Comparison of ENCODE assay signal across 8 cellular contexts in the genomic region with DNA sequence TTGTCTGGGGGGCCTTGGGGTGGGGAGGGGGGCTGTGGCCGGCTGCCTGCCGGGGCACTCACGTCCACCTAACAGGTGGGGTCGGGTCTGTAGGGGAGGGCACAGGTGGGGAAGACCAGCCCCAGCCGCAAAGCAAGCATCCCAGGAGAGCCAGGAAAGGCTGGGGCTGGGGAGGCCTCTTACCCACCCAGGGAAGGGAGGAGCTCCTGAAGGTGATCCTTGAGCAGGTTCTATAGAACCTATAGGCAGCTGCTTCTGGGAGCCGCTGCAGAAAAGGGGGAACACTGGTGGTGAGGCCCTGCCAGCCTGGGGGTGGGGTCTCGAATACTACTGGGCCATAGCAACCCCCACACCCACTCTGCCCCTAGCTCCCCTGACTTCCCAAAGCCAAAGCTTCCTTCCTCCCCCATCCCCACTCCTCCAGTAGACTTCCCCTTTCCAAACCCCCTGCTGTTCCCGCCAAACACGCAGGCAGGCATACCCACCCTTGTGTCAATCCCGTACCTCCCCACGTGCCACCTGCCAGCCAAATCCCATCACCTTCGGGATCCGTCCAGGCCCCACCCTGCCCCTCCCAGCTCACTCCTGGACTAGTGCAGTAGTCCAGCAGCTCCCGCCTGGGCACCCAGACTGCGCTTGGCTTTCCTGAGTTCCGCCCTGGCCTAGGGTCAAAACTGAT. TPM values are rescaled to one million over a fixed set of nuclear protein-coding genes. Genes with fewer than 3 reads are reported as not detected.
DNase-seq lines count a peak whose midpoint lies in the region; ATAC-seq and TF ChIP-seq lines count a peak whose summit lies in the region.

No MANE protein-coding gene starts in this region.

- no peaks in the 10 kb centered on the region for H3K9me3 ChIP-seq in DOHH2 (ENCODE audit: control insufficient read depth, insufficient read depth, low read length)
- H3K9me3 ChIP-seq in prostate gland: no peaks in the 10 kb centered on the region

- TF ChIP-seq POLR2A in prostate gland (IDR thresholded peaks at IDR 0.05): no peak

- H4K20me1 ChIP-seq in DOHH2 (ENCODE audit: control insufficient read depth, insufficient read depth, low read depth, low read length): peaks cover 13% of the 10 kb centered on the region; the same call in 1 of the 2 replicates

- no peak overlapping the region for H3K27ac Mint-ChIP-seq in nephron progenitor cell

- H3K27me3 Mint-ChIP-seq in nephron progenitor cell (ENCODE audit: low read depth, poor library complexity): peaks cover 44% of the 10 kb centered on the region

- peaks cover 96% of the 10 kb centered on the region for H3K79me2 ChIP-seq in DOHH2 (ENCODE audit: control insufficient read depth, low read length)

- H3K4me3 Mint-ChIP-seq in nephron progenitor cell: no peak overlapping the region

- no peak for ATAC-seq in HG03280 (IDR thresholded peaks at IDR 0.05; ENCODE audit: unreplicated experiment)
- no peak for ATAC-seq in HG02610 (IDR thresholded peaks at IDR 0.05; ENCODE audit: unreplicated experiment)

- WGBS in prostate gland: 48% methylated on average over 16 of the region's 16 CpGs

- intact Hi-C loops in prostate gland (cut with DNase I): no loop called here

- H3F3A ChIP-seq in DOHH2 (ENCODE audit: control insufficient read depth, insufficient read depth): peaks cover 18% of the 10 kb centered on the region

- peak overlapping the region; percentile 98 for H3K4me2 ChIP-seq in DOHH2 (ENCODE audit: low read length)

- H3K36me3 ChIP-seq in DOHH2 (ENCODE audit: control insufficient read depth, low read length): peaks cover 10% of the 10 kb centered on the region
- no peaks in the 10 kb centered on the region for H3K36me3 ChIP-seq in prostate gland

- peaks cover 49% of the 10 kb centered on the region for H3K4me1 Mint-ChIP-seq in nephron progenitor cell

- H3K36me3 Mint-ChIP-seq in nephron progenitor cell (ENCODE audit: low read depth): no peaks in the 10 kb centered on the region

- no peaks in the 10 kb centered on the region for H3K9me3 Mint-ChIP-seq in nephron progenitor cell

- H3K4me1 ChIP-seq in DOHH2 (ENCODE audit: control insufficient read depth, low read length) (peaks cover 94% of the 10 kb centered on the region), prostate gland (replicated peaks) (peaks cover 18% of the 10 kb centered on the region)

- H3K27ac ChIP-seq in DOHH2 (ENCODE audit: low read depth, low read length) (peak overlapping the region; percentile 80), prostate gland (peak overlapping the region; percentile 52 to 69)

- no peaks in the 10 kb centered on the region for H3K9me2 ChIP-seq in DOHH2 (replicated peaks; ENCODE audit: control insufficient read depth, low read length)

- DNase-seq in OCI-M1 (lab: John Stamatoyannopoulos, UW) (peak; percentile 29), epithelial cell of esophagus (ENCODE audit: low read depth) (no peak), prostate gland (ENCODE audit: low spot score) (no peak), nephron progenitor cell (no peak), glomerular visceral epithelial cell (ENCODE audit: extremely low spot score) (no peak)

- no peak for TF ChIP-seq CTCF in DOHH2 (IDR thresholded peaks at IDR 0.05; ENCODE audit: low read depth, low read length, poor library complexity, severe bottlenecking)
- no peak for TF ChIP-seq CTCF in epithelial cell of esophagus (IDR thresholded peaks at IDR 0.05; ENCODE audit: insufficient read depth, low read depth, low read length, missing control alignments)
- no peak for TF ChIP-seq CTCF in prostate gland (IDR thresholded peaks at IDR 0.05)
- no peak for TF ChIP-seq CTCF in nephron progenitor cell (IDR thresholded peaks at IDR 0.05)

- H3K4me3 ChIP-seq in DOHH2 (ENCODE audit: low read length) (peak overlapping the region; percentile 78), epithelial cell of esophagus (ENCODE audit: low read length) (peak overlapping the region; percentile 44), prostate gland (peak overlapping the region in 1 of 2 donors; percentile 26)

- no peaks in the 10 kb centered on the region for H3K27me3 ChIP-seq in DOHH2 (ENCODE audit: control insufficient read depth, low read length)
- H3K27me3 ChIP-seq in prostate gland (replicated peaks; ENCODE audit: insufficient read depth): no peaks in the 10 kb centered on the region

RNA-seq across cellular contexts. Expression of gene KLF16, which starts 5.6 kb away (rescaled TPM):
- 10 to 100 TPM in 1 of 2 donors, 1 to 10 TPM in 1; 8.4 to 22.8 TPM for total RNA-seq in prostate gland

RNA-seq across cellular contexts. Expression of gene REXO1, which starts 9.5 kb away (rescaled TPM):
- 10 to 100 TPM; 29.8 to 59.1 TPM for total RNA-seq in prostate gland

RNA-seq across cellular contexts. Expression of gene ABHD17A, which starts 27.5 kb away (rescaled TPM):
- total RNA-seq in prostate gland: 100 to 1,000 TPM; 131 to 146 TPM

RNA-seq across cellular contexts. Expression of gene ATP8B3, which starts 45.7 kb away (rescaled TPM):
- 1 to 10 TPM in 1 of 2 donors, under 1 TPM in 1; 0.18 to 4.7 TPM for total RNA-seq in prostate gland

RNA-seq across cellular contexts. Expression of gene ADAT3, which starts 47.4 kb away (rescaled TPM):
- 10 to 100 TPM; 17.3 to 25.1 TPM for total RNA-seq in prostate gland
